ENCODE assay signal across 8 cellular contexts in genomic region chr11:65857500-65858353, GRCh38. TPM values are rescaled to one million over a fixed set of nuclear protein-coding genes. Genes with fewer than 3 reads are reported as not detected.
DNase-seq lines count a peak whose midpoint lies in the region; ATAC-seq and TF ChIP-seq lines count a peak whose summit lies in the region.

Gene CFL1, minus strand, starts transcription at chr11:65858180. Its CDS starts 81 bp downstream, at chr11:65858099.

- H4K20me1 ChIP-seq in SU-DHL-6 (ENCODE audit: low read depth, low read length), result peaks cover 16% of the 10 kb centered on the region

- no peaks in the 10 kb centered on the region for H3K9me2 ChIP-seq in SU-DHL-6 (replicated peaks; ENCODE audit: insufficient read depth, low read length)

- H3K27me3 Mint-ChIP-seq in activated naive CD8-positive, alpha-beta T cell treated with anti-CD3 and anti-CD28 coated beads for 36 hours, result no peaks in the 10 kb centered on the region
- H3K27me3 Mint-ChIP-seq in glutamatergic neuron (ENCODE audit: unreplicated experiment), result peaks cover 35% of the 10 kb centered on the region

- H3K4me1 Mint-ChIP-seq in activated naive CD8-positive, alpha-beta T cell treated with anti-CD3 and anti-CD28 coated beads for 36 hours, result peaks cover 55% of the 10 kb centered on the region
- H3K4me1 Mint-ChIP-seq in glutamatergic neuron (ENCODE audit: low read depth, unreplicated experiment), result peaks cover 16% of the 10 kb centered on the region

- no peaks in the 10 kb centered on the region for H3K9me3 Mint-ChIP-seq in activated naive CD8-positive, alpha-beta T cell treated with anti-CD3 and anti-CD28 coated beads for 36 hours
- peaks cover 37% of the 10 kb centered on the region for H3K9me3 Mint-ChIP-seq in glutamatergic neuron (ENCODE audit: unreplicated experiment)

- H3K4me3 Mint-ChIP-seq in activated naive CD8-positive, alpha-beta T cell treated with anti-CD3 and anti-CD28 coated beads for 36 hours, result peak within 1 kb of the TSS; percentile 96
- peak within 1 kb of the TSS; percentile 98 for H3K4me3 Mint-ChIP-seq in glutamatergic neuron (ENCODE audit: unreplicated experiment)

- WGBS in ovary, 3 donors, result 0 to 1% (median 1%) methylated on average over 63 to 121 of the region's 121 CpGs
- WGBS in thymus, result under 1% methylated on average over 121 of the region's 121 CpGs

- H3K36me3 ChIP-seq in SU-DHL-6 (ENCODE audit: low read length) (peaks cover 24% of the 10 kb centered on the region), ovary (no peaks in the 10 kb centered on the region), thymus (ENCODE audit: control insufficient read depth, insufficient read depth) (peaks cover 50% of the 10 kb centered on the region)

- peaks cover 45% of the 10 kb centered on the region for H3K79me2 ChIP-seq in SU-DHL-6 (ENCODE audit: insufficient read depth, low read length)

- peak; percentile 97 for TF ChIP-seq POLR2A in ovary (IDR thresholded peaks at IDR 0.05)

- peaks cover 29% of the 10 kb centered on the region for H3F3A ChIP-seq in SU-DHL-6 (ENCODE audit: insufficient read depth)

- H2AFZ ChIP-seq in SU-DHL-6 (ENCODE audit: low read depth, low read length, severe bottlenecking), result peak within 1 kb of the TSS; percentile 42

- peak within 1 kb of the TSS; percentile 98 for H3K27ac Mint-ChIP-seq in activated naive CD8-positive, alpha-beta T cell treated with anti-CD3 and anti-CD28 coated beads for 36 hours
- peak within 1 kb of the TSS; percentile 98 for H3K27ac Mint-ChIP-seq in glutamatergic neuron (ENCODE audit: unreplicated experiment)

- peak within 1 kb of the TSS; percentile 66 for H3K4me3 ChIP-seq in SU-DHL-6 (ENCODE audit: insufficient read depth, low read length, poor library complexity, severe bottlenecking)
- peak within 1 kb of the TSS; percentile 78 for H3K4me3 ChIP-seq in ovary
- H3K4me3 ChIP-seq in thymus (ENCODE audit: low read length), result peak within 1 kb of the TSS; percentile 75

- H3K27me3 ChIP-seq in SU-DHL-6 (ENCODE audit: low read length) (no peaks in the 10 kb centered on the region), ovary (no peaks in the 10 kb centered on the region), thymus (ENCODE audit: control insufficient read depth, insufficient read depth) (no peaks in the 10 kb centered on the region)

- peaks cover 4% of the 10 kb centered on the region for H3K4me1 ChIP-seq in ovary (ENCODE audit: insufficient read depth)
- peaks cover 22% of the 10 kb centered on the region for H3K4me1 ChIP-seq in thymus (ENCODE audit: control insufficient read depth, insufficient read depth, low read length)

- peak within 1 kb of the TSS; percentile 97 for H3K9ac ChIP-seq in SU-DHL-6 (ENCODE audit: low read length)

- no peaks in the 10 kb centered on the region for H3K9me3 ChIP-seq in SU-DHL-6 (ENCODE audit: insufficient read depth, low read length)
- H3K9me3 ChIP-seq in ovary, result no peaks in the 10 kb centered on the region
- H3K9me3 ChIP-seq in thymus (ENCODE audit: control insufficient read depth), result no peaks in the 10 kb centered on the region

- intact Hi-C loops in ovary (cut with DNase I), result no loop called here

- H3K36me3 Mint-ChIP-seq in activated naive CD8-positive, alpha-beta T cell treated with anti-CD3 and anti-CD28 coated beads for 36 hours, result peaks cover 44% of the 10 kb centered on the region
- peaks cover 3% of the 10 kb centered on the region for H3K36me3 Mint-ChIP-seq in glutamatergic neuron (ENCODE audit: unreplicated experiment)

- DNase-seq in GM04504 (ENCODE audit: low read depth) (peak; percentile 95), NCI-H1092 (lab: John Stamatoyannopoulos, UW) (peak; percentile 99), glutamatergic neuron (peak; percentile 98), ovary (peak; percentile 97 to 99 (median 98))
- DNase-seq in activated naive CD8-positive, alpha-beta T cell treated with anti-CD3 and anti-CD28 coated beads for 36 hours, result peak; percentile 100

- TF ChIP-seq EP300 in ovary (IDR thresholded peaks at IDR 0.05), result peak; percentile 34

- H3K4me2 ChIP-seq in SU-DHL-6 (ENCODE audit: low read depth, low read length, poor library complexity, severe bottlenecking), result peak within 1 kb of the TSS; percentile 94

- H3K27ac ChIP-seq in SU-DHL-6 (ENCODE audit: low read depth, low read length) (peak within 1 kb of the TSS; percentile 90), ovary (peak within 1 kb of the TSS; percentile 77 to 90), thymus (ENCODE audit: low read depth) (peak within 1 kb of the TSS; percentile 97)

- TF ChIP-seq CTCF in SU-DHL-6 (IDR thresholded peaks at IDR 0.05; ENCODE audit: insufficient read depth, low read length, poor library complexity, severe bottlenecking) (no peak), glutamatergic neuron (IDR thresholded peaks at IDR 0.05; ENCODE audit: partially characterized antibody, unreplicated experiment) (no peak), ovary (IDR thresholded peaks at IDR 0.05) (peak in 1 of 3 donors; percentile 26)

- ATAC-seq in HG02571 (IDR thresholded peaks at IDR 0.05; ENCODE audit: unreplicated experiment), result peak; percentile 37

RNA-seq across cellular contexts. Expression of gene CFL1, which starts in this region (rescaled TPM):
- 1,000 to 10,000 TPM; 1,050 to 1,075 TPM for total RNA-seq in activated naive CD8-positive, alpha-beta T cell treated with anti-CD3 and anti-CD28 coated beads for 36 hours
- total RNA-seq in glutamatergic neuron (ENCODE audit: unreplicated experiment) (1,294 TPM), ovary (100 to 1,000 TPM; 215 to 585 (median 476) TPM)
- polyA plus RNA-seq in ovary (100 to 1,000 TPM; 327 to 693 TPM), thymus (673 TPM)

Comparison
In these comparisons a context has a peak if more than half of its experiments do, and no peak if none do; other contexts are left out.
1. Peak in every context shown above with its lines: DNase-seq, ATAC-seq, H3K4me3 ChIP-seq and H3K27ac ChIP-seq.